In the genomic region with DNA sequence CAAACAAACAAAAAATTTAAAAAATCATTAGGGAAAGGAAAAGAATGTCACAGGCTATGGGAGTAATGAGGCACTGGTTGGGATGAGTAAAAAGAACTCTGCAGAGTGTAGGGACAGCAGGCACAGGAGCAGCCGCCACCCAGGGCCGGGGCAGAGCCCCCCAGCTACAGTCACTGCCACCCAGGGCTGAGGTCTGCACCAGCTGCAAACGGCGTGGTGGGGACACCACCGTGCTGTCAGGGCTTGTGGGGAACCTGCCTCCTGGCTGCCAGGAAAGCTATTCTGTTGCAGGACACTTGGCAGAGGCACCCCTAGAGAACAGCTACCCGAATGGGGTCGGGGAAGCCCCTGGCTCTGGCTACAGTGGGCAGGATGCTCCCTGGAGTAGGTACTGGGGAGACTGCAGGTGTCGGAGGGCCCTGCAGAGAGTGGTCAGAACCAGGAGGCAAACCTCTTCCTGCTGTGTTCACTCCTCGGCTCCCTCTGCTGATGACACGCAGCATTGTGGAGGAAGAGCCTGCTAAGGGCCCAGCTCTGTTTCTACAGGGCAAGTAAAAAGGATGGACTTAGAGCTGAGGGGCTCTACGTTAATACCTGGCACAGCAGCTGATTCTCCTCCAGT, we compare ENCODE assay signal across 8 cellular contexts. TPM values are rescaled to one million over a fixed set of nuclear protein-coding genes. Genes with fewer than 3 reads are reported as not detected.
DNase-seq lines count a peak whose midpoint lies in the region; ATAC-seq, FAIRE-seq and TF ChIP-seq lines count a peak whose summit lies in the region.

No MANE protein-coding gene starts in this region.

- peak; percentile 65 for TF ChIP-seq CTCF in GM12873 (IDR thresholded peaks at IDR 0.05; ENCODE audit: insufficient read depth, low read depth, low read length, missing control alignments)
- TF ChIP-seq CTCF in PC-9 (conservative IDR thresholded peaks at IDR 0.05): peak; percentile 48; the same call in 1 of the 2 replicates
- TF ChIP-seq CTCF in endothelial cell (IDR thresholded peaks at IDR 0.05; ENCODE audit: unreplicated experiment): no peak
- no peak for TF ChIP-seq CTCF in pancreas (IDR thresholded peaks at IDR 0.05)

- H3K9me3 Mint-ChIP-seq in endothelial cell (ENCODE audit: unreplicated experiment): no peaks in the 10 kb centered on the region

- H3K4me1 ChIP-seq in PC-9 (replicated peaks; ENCODE audit: insufficient read depth) (no peaks in the 10 kb centered on the region), pancreas (no peaks in the 10 kb centered on the region)

- no peaks in the 10 kb centered on the region for H3K27me3 ChIP-seq in PC-9 (ENCODE audit: insufficient read depth, low read depth)
- no peaks in the 10 kb centered on the region for H3K27me3 ChIP-seq in pancreas

- ATAC-seq in pancreas: peak in 3 of 4 donors; percentile 66 to 79 (median 78)
- ATAC-seq in HG03159 (IDR thresholded peaks at IDR 0.05; ENCODE audit: unreplicated experiment): no peak
- ATAC-seq in GM18870 (IDR thresholded peaks at IDR 0.05; ENCODE audit: unreplicated experiment): no peak
- ATAC-seq in HG02981 (IDR thresholded peaks at IDR 0.05; ENCODE audit: unreplicated experiment): no peak

- peak overlapping the region; percentile 51 for H3K4me3 Mint-ChIP-seq in endothelial cell (ENCODE audit: unreplicated experiment)

- H3K27ac ChIP-seq in PC-9 (no peak overlapping the region), pancreas (no peak overlapping the region)

- H3K27me3 Mint-ChIP-seq in endothelial cell (ENCODE audit: unreplicated experiment): no peaks in the 10 kb centered on the region

- H4K20me1 ChIP-seq in PC-9 (ENCODE audit: insufficient read depth): peaks cover 2% of the 10 kb centered on the region; the same call in 1 of the 2 replicates

- CTCF ChIA-PET in PC-9 (lab: Charles Lee): no interaction called here

- H3K9me3 ChIP-seq in PC-9 (ENCODE audit: insufficient read depth, low read depth) (no peaks in the 10 kb centered on the region), pancreas (no peaks in the 10 kb centered on the region)

- 84 to 89% methylated on average over 11 of the region's 11 CpGs for WGBS in pancreas, 2 donors

- H3K4me2 ChIP-seq in PC-9: no peak overlapping the region

- DNase-seq in COLO829 (ENCODE audit: low spot score) (peak; percentile 46), PC-9 (peak in 1 of 2 experiments; percentile 47), endothelial cell (ENCODE audit: low spot score) (peak; percentile 61), pancreas (no peak)

- H3K4me3 ChIP-seq in PC-9: no peak overlapping the region
- no peak overlapping the region for H3K4me3 ChIP-seq in pancreas

- POLR2A ChIA-PET in PC-9 (lab: Charles Lee; ENCODE audit: unreplicated experiment): interaction anchor here (0.6 kb wide), 2 partner anchors 64 to 94 kb away, joined by 3 to 6 read pairs; no protein-coding TSS in a partner anchor

- no peaks in the 10 kb centered on the region for H3K9me2 ChIP-seq in PC-9 (ENCODE audit: insufficient read depth)

- H3K36me3 ChIP-seq in PC-9 (ENCODE audit: low read depth) (no peaks in the 10 kb centered on the region), pancreas (peaks cover 0 to 20% (median 5%) of the 10 kb centered on the region in 3 donors)

- peaks cover 33% of the 10 kb centered on the region for H3K4me1 Mint-ChIP-seq in endothelial cell (ENCODE audit: unreplicated experiment)

- no TSS peak for BruUV-seq in PC-9 (replicated peaks; lab: Mats Ljungman, UMichigan)

- no peaks in the 10 kb centered on the region for H3F3A ChIP-seq in PC-9 (ENCODE audit: insufficient read depth, low read depth)

- no peak overlapping the region for H2AFZ ChIP-seq in PC-9

- intact Hi-C loops in PC-9 (cut with micrococcal nuclease; ENCODE audit: unreplicated experiment): no loop called here
- intact Hi-C loops in pancreas (cut with DNase I): no loop called here

- H3K27ac Mint-ChIP-seq in endothelial cell (ENCODE audit: unreplicated experiment): no peak overlapping the region

- peaks cover 9% of the 10 kb centered on the region for H3K36me3 Mint-ChIP-seq in endothelial cell (ENCODE audit: low read depth, unreplicated experiment)

- H3K79me2 ChIP-seq in PC-9 (ENCODE audit: low read depth): no peaks in the 10 kb centered on the region

- FAIRE-seq in pancreas (lab: Jason Lieb, UNC): no peak

RNA-seq across cellular contexts. Expression of gene CAPN15, which starts 32.3 kb away (rescaled TPM):
- total RNA-seq in PC-9 (2021): 66.8 and 68.9 TPM in 2 replicates
- 49.0 TPM for total RNA-seq in endothelial cell (ENCODE audit: unreplicated experiment)
- 10 to 100 TPM; 25.4 to 53.6 (median 37.2) TPM for total RNA-seq in pancreas
- polyA plus RNA-seq in pancreas: 10 to 100 TPM; 48.3 to 75.7 TPM

Comparison
In these comparisons a context has a peak if more than half of its experiments do, and no peak if none do; other contexts are left out.
1. DNase-seq: peak in COLO829 (single experiment) and endothelial cell (single experiment); none in pancreas (0 of 6).
2. CTCF ChIP-seq: peak in GM12873 (single experiment) and PC-9 (single experiment); none in endothelial cell (single experiment) and pancreas (0 of 4).
3. ATAC-seq: peak in pancreas (3 of 4); none in HG03159 (single experiment), GM18870 (single experiment) and HG02981 (single experiment).